2 cellular contexts compared by ENCODE assay signal in genomic region chr2:58157754-58158153, GRCh38.
TF ChIP-seq lines count a peak whose summit lies in the region.

No MANE protein-coding gene starts in this region.

TF ChIP-seq in HEK293, 187 proteins besides CTCF, POLR2A, EP300 and RAD21 (continued from another document):
- TF ChIP-seq KLF16 (tag by site-specific recombination; IDR thresholded peaks at IDR 0.05) (no peak), ZNF394 (tag by site-specific recombination; IDR thresholded peaks at IDR 0.05; ENCODE audit: borderline replicate concordance) (no peak), GLI4 (tag by site-specific recombination; IDR thresholded peaks at IDR 0.05) (no peak), PRDM1 (tag by site-specific recombination; IDR thresholded peaks at IDR 0.05) (no peak), ZNF302 (tag by site-specific recombination; IDR thresholded peaks at IDR 0.05; ENCODE audit: low read depth) (no peak), OSR2 (tag by site-specific recombination; IDR thresholded peaks at IDR 0.05) (peak; percentile 34; the same call in 1 of the 2 replicates), ZNF19 (tag by site-specific recombination; IDR thresholded peaks at IDR 0.05; ENCODE audit: low read depth) (no peak), ZNF530 (tag by site-specific recombination; IDR thresholded peaks at IDR 0.05; ENCODE audit: low read depth) (no peak), GLIS1 (tag by site-specific recombination; IDR thresholded peaks at IDR 0.05) (peak; percentile 24; the same call in 1 of the 2 replicates), SCRT2 (tag by site-specific recombination; IDR thresholded peaks at IDR 0.05) (peak; percentile 69)
TF ChIP-seq in HEK293: peak in this region for 3.

TF ChIP-seq in endothelial cell of umbilical vein, 7 proteins besides CTCF, POLR2A, EP300 and RAD21 (continued from another document):
- TF ChIP-seq FOS (IDR thresholded peaks at IDR 0.05; ENCODE audit: borderline replicate concordance, insufficient read depth, low read length) (no peak), GATA2 (IDR thresholded peaks at IDR 0.05; ENCODE audit: insufficient read depth, insufficient read length, low read depth, low read length) (no peak), JUN (IDR thresholded peaks at IDR 0.05; ENCODE audit: borderline replicate concordance, insufficient read depth, insufficient read length, low read depth) (no peak), POLR2AphosphoS5 (IDR thresholded peaks at IDR 0.05; ENCODE audit: insufficient read depth, low read depth, low read length) (no peak), EZH2 (IDR thresholded peaks at IDR 0.05; ENCODE audit: borderline replicate concordance, low read depth, low read length, severe bottlenecking) (no peak)
- TF ChIP-seq, protein P1, sequence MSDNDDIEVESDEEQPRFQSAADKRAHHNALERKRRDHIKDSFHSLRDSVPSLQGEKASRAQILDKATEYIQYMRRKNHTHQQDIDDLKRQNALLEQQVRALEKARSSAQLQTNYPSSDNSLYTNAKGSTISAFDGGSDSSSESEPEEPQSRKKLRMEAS (IDR thresholded peaks at IDR 0.05; ENCODE audit: insufficient read depth, insufficient read length): no peak
TF ChIP-seq in endothelial cell of umbilical vein: peak in this region for 0.
